In the genomic region with DNA sequence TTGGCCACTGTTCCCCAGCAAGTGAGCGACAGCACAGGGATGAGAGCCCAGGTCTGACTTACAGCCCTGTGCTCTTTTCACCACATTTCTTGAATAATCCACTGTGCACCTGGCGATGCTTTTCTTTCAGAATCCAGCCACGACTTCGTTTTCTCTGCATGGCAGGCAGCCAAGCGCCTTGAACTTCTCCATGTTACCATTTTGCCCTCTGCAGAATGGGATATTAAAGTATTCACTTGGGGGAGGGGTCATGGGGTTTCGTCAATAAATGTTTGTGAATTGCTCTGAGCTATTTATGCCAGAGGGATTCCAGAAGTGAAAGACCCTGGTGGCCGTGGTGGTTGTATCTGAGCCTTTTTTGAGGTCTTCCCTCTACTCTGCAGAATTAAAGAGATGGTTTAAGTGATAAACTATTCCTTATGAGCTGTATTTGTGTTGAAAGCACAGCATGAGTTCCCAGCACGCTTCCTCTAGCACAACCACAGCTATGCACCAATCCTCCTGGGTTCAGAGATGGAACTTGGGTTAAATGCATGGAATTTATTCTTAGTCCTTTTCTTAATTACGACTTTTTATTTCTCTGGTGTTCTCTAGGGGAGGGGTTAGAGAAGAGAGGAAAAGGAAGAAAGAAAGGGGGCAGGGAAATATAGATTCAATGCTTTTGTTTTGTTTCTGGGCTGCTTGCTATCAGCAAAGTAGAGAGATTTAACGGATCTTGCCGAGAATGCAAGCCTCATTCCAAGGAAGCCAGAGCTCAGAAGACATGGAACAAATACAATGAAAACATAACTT, we compare ENCODE assay signal across 13 cellular contexts.
DNase-seq lines count a peak whose midpoint lies in the region; TF ChIP-seq lines count a peak whose summit lies in the region.
"Had no signal": no experiment of that assay in that cellular context is flagged by ENCODE, and none has a peak within 500 bp of the region (broad histone marks: within the 10 kb centered on the region; RNA-seq: fewer than 3 reads in every experiment).

No MANE protein-coding gene starts in this region.

- DNase-seq in A172 (ENCODE audit: low spot score) (peak; percentile 83), HFFc6 (peak; percentile 91), astrocyte of the hippocampus (ENCODE audit: low read depth, low spot score) (peak; percentile 93), mesendoderm (peak; percentile 59), NCI-H1417 treated with DMSO at 0.1 percent for 48 hours (lab: John Stamatoyannopoulos, UW) (no peak), Calu3 (no peak), iPS-NIHi11 (ENCODE audit: low spot score) (no peak)
- DNase-seq in stimulated activated CD4-positive, alpha-beta T cell treated with anti-CD3 and anti-CD28 coated beads, Interleukin-4, amount 100 ng/mL, for 24 hours = no peak
- DNase-seq: activated CD4-positive, CD25-positive, alpha-beta regulatory T cell treated with anti-CD3 and anti-CD28 coated beads, Interleukin-2, amount 50 U/mL, for 72 hours; NCI-H2107 had no signal

- H3K79me2 ChIP-seq in mesendoderm (ENCODE audit: control insufficient read depth, insufficient read depth, low read length) = no peaks in the 10 kb centered on the region

- H2BK120ac ChIP-seq in mesendoderm (ENCODE audit: low read depth, low read length) = no peak overlapping the region

- H3K4me3 Mint-ChIP-seq in HFFc6 (peak overlapping the region; percentile 87), Calu3 (ENCODE audit: low read depth, unreplicated experiment) (no peak overlapping the region)
- H3K4me3 Mint-ChIP-seq: B cell; central memory CD8-positive, alpha-beta T cell; neural crest cell had no signal

- no peak overlapping the region for H2BK5ac ChIP-seq in mesendoderm (ENCODE audit: low read length)

- H2AK5ac ChIP-seq in mesendoderm (ENCODE audit: low read length) = no peak overlapping the region

- CTCF ChIA-PET in Calu3 (lab: Charles Lee) = interaction anchor here (1.0 kb wide), 1 partner anchor 76 kb away, joined by 3 read pairs; no protein-coding TSS in a partner anchor

- no peaks in the 10 kb centered on the region for H3K27me3 Mint-ChIP-seq in HFFc6 (ENCODE audit: insufficient read depth)
- no peaks in the 10 kb centered on the region for H3K27me3 Mint-ChIP-seq in Calu3 (ENCODE audit: unreplicated experiment)

- H3K56ac ChIP-seq in mesendoderm (ENCODE audit: low read length) = no peak overlapping the region

- H3K9me3 Mint-ChIP-seq in HFFc6 = no peaks in the 10 kb centered on the region
- no peaks in the 10 kb centered on the region for H3K9me3 Mint-ChIP-seq in Calu3 (ENCODE audit: low read depth, unreplicated experiment)
- H3K9me3 Mint-ChIP-seq: central memory CD8-positive, alpha-beta T cell; neural crest cell had no signal

- peaks cover 3% of the 10 kb centered on the region for H3K4me1 ChIP-seq in mesendoderm (ENCODE audit: control insufficient read depth, low read depth, low read length)

- no peak overlapping the region for H3K23ac ChIP-seq in mesendoderm (ENCODE audit: low read length)

- intact Hi-C loops in Calu3 (cut with micrococcal nuclease; ENCODE audit: unreplicated experiment) = no loop called here

- no peak overlapping the region for H4K8ac ChIP-seq in mesendoderm (ENCODE audit: low read depth, low read length)

- no peak overlapping the region for H3K4me3 ChIP-seq in mesendoderm (ENCODE audit: low read length)

- no peak; the same call in 1 of the 2 replicates for TF ChIP-seq CTCF in HFFc6 (IDR thresholded peaks at IDR 0.05)
- no peak for TF ChIP-seq CTCF in Calu3 (IDR thresholded peaks at IDR 0.05; ENCODE audit: unreplicated experiment)

- H3K36me3 Mint-ChIP-seq in HFFc6 (ENCODE audit: low read depth) = 0 out of 2 replicates have a peak, but pooled peaks cover 6% of the 10 kb centered on the region
- H3K36me3 Mint-ChIP-seq in Calu3 (ENCODE audit: insufficient read depth, unreplicated experiment) = no peaks in the 10 kb centered on the region

- H3K18ac ChIP-seq in mesendoderm (ENCODE audit: low read length) = no peak overlapping the region

- no peaks in the 10 kb centered on the region for H3K36me3 ChIP-seq in mesendoderm (ENCODE audit: control insufficient read depth, insufficient read depth, low read length)

- peaks cover 94% of the 10 kb centered on the region for H3K4me1 Mint-ChIP-seq in HFFc6 (ENCODE audit: low read depth)
- peaks cover 11% of the 10 kb centered on the region for H3K4me1 Mint-ChIP-seq in Calu3 (ENCODE audit: low read depth, unreplicated experiment)
- H3K4me1 Mint-ChIP-seq: B cell; central memory CD8-positive, alpha-beta T cell had no signal

- peak overlapping the region; percentile 93 for H3K27ac Mint-ChIP-seq in HFFc6
- H3K27ac Mint-ChIP-seq in Calu3 (ENCODE audit: unreplicated experiment) = no peak overlapping the region
- H3K27ac Mint-ChIP-seq: B cell had no signal

- H4K5ac ChIP-seq in mesendoderm (ENCODE audit: low read length) = no peak overlapping the region

- H2BK15ac ChIP-seq in mesendoderm (replicated peaks; ENCODE audit: low read depth) = no peak overlapping the region

- no CpG with 5 or more reads among the region's 11 CpGs for WGBS in mesendoderm (ENCODE audit: extremely low coverage, insufficient coverage, low lambda C conversion rate)

- H3K27me3 ChIP-seq in mesendoderm (ENCODE audit: insufficient read depth, low read length, poor library complexity) = no peaks in the 10 kb centered on the region

- H3K4me2 ChIP-seq in mesendoderm (ENCODE audit: low read length) = no peak overlapping the region

- H3K79me1 ChIP-seq in mesendoderm (ENCODE audit: low read length) = no peaks in the 10 kb centered on the region

- no peak overlapping the region for H3K9ac ChIP-seq in mesendoderm (ENCODE audit: low read length)

- no TSS peak for BruUV-seq in Calu3 (replicated peaks; lab: Mats Ljungman, UMichigan)

- H3K4ac ChIP-seq in mesendoderm (ENCODE audit: low read depth, low read length) = no peak overlapping the region

- H3K27ac ChIP-seq in mesendoderm (ENCODE audit: low read depth, low read length) = no peak overlapping the region

Comparison
In these comparisons a context has a peak if more than half of its experiments do, and no peak if none do; other contexts are left out.
1. DNase-seq: peak in A172 (single experiment), HFFc6 (single experiment), astrocyte of the hippocampus (single experiment) and mesendoderm (single experiment); none in NCI-H1417 treated with DMSO at 0.1 percent for 48 hours (single experiment), Calu3 (single experiment), stimulated activated CD4-positive, alpha-beta T cell treated with anti-CD3 and anti-CD28 coated beads, Interleukin-4, amount 100 ng/mL, for 24 hours (single experiment) and iPS-NIHi11 (single experiment).